13 cellular contexts compared by ENCODE assay signal in the genomic region with DNA sequence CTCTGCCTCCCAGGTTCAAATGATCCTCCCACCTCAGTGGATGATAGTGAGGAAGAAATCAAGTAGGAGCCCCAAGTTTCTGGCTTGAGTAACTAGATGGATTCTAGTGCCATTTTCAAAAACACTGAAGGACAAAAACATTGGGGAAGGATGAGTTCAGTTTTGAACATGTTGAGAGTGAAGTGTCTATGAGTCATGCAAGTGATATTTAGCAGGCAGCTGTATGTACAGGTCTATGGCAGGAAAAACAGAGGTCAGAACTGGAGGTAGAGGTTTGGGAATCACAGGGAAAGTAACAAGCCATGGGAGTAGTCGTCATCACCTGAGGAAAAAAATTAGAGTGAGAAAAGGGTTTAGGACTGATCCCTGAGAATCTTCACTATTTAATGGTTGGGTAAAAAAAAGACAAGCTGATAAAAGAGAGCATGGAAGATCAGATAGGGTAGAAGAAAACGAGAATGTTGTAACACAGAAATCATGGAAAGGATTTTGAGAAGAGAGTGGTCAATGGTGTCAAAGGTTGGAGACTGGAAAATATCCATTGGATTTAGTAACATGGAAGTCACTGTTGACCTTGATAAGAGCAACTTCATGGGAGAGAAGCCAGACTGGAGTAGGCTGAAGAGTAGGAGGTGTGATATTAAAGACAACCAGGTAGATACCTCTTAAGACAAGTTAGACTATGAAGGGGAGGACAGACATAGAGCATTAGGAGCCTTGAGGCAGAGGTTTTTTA. TPM values are rescaled to one million over a fixed set of nuclear protein-coding genes. Genes with fewer than 3 reads are reported as not detected.
DNase-seq lines count a peak whose midpoint lies in the region; ATAC-seq and TF ChIP-seq lines count a peak whose summit lies in the region.
"Had no signal": no experiment of that assay in that cellular context is flagged by ENCODE, and none has a peak within 500 bp of the region (broad histone marks: within the 10 kb centered on the region; RNA-seq: fewer than 3 reads in every experiment).

No MANE protein-coding gene starts in this region.

- H3K4me1 ChIP-seq in mammary epithelial cell (ENCODE audit: insufficient read depth, low read length) = peaks cover 34% of the 10 kb centered on the region
- H3K4me1 ChIP-seq: Peyer's patch, thyroid gland had no signal

- in situ Hi-C loops in mammary epithelial cell (cut with MboI; ENCODE audit: low sequenced_read_pairs in 2 of 2) = no loop called here

- 32% methylated on average over 2 of the region's 2 CpGs for WGBS in mammary epithelial cell (ENCODE audit: low coverage, missing lambda C conversion rate)

- H3K36me3 ChIP-seq in mammary epithelial cell (ENCODE audit: insufficient read depth, low read length) = no peaks in the 10 kb centered on the region
- H3K36me3 ChIP-seq: Peyer's patch, thyroid gland had no signal

- H2AFZ ChIP-seq in mammary epithelial cell (ENCODE audit: low read depth, low read length) = peak overlapping the region; percentile 23

- peak overlapping the region; percentile 71 for H3K4me2 ChIP-seq in mammary epithelial cell (ENCODE audit: insufficient read depth, low read depth, low read length)

- no peak for TF ChIP-seq CTCF in mammary epithelial cell (conservative IDR thresholded peaks at IDR 0.05 in 1 of 2, IDR thresholded peaks at IDR 0.05 in 1 of 2; ENCODE audit: extremely low read depth in 1 of 2, insufficient read depth in 1 of 2, low read depth in 1 of 2, low read length in 2 of 2)

- peak overlapping the region; percentile 81 for H3K27ac ChIP-seq in mammary epithelial cell (ENCODE audit: insufficient read depth, low read depth, low read length)
- H3K27ac ChIP-seq: Peyer's patch, thyroid gland had no signal

- DNase-seq in NCI-H345 (lab: John Stamatoyannopoulos, UW) (peak; percentile 18), NCI-H345 treated with DMSO at 0.1 percent for 48 hours (lab: John Stamatoyannopoulos, UW; ENCODE audit: unreplicated experiment) (no peak), NCI-H2196 (lab: John Stamatoyannopoulos, UW; ENCODE audit: unreplicated experiment) (peak; percentile 11), mammary epithelial cell (peak; percentile 87), renal cortical epithelial cell (ENCODE audit: low read depth) (peak; percentile 26)
- no peak for DNase-seq in activated CD4-positive, CD25-positive, alpha-beta regulatory T cell treated with anti-CD3 and anti-CD28 coated beads, Interleukin-2, amount 50 U/mL, for 72 hours
- DNase-seq: left cardiac atrium, NCI-H2227 treated with DMSO at 0.1 percent for 48 hours, Peyer's patch, thyroid gland had no signal

- no peak for ATAC-seq in GM19351 (IDR thresholded peaks at IDR 0.05; ENCODE audit: unreplicated experiment)
- no peak for ATAC-seq in HG02938 (IDR thresholded peaks at IDR 0.05; ENCODE audit: unreplicated experiment)

- H3K9me3 ChIP-seq in mammary epithelial cell (replicated peaks; ENCODE audit: insufficient read depth, low read length) = no peaks in the 10 kb centered on the region
- H3K9me3 ChIP-seq: Peyer's patch, thyroid gland had no signal

- H3K4me3 ChIP-seq in mammary epithelial cell (replicated peaks in 1 of 3; ENCODE audit: insufficient read depth in 1 of 3, low read depth in 2 of 3, low read length in 3 of 3) = no peak overlapping the region
- H3K4me3 ChIP-seq: Peyer's patch, skin epidermis, thyroid gland had no signal

- H3K27me3 ChIP-seq in mammary epithelial cell (ENCODE audit: insufficient read depth, low read length) = no peaks in the 10 kb centered on the region
- H3K27me3 ChIP-seq: Peyer's patch, thyroid gland had no signal

- peaks cover 6% of the 10 kb centered on the region for H3K79me2 ChIP-seq in mammary epithelial cell (ENCODE audit: insufficient read depth, low read length)

- H3K9ac ChIP-seq in mammary epithelial cell (ENCODE audit: insufficient read depth, low read length) = no peak overlapping the region

- intact Hi-C loops in mammary epithelial cell (cut with micrococcal nuclease) = loop anchor here (2.0 kb wide), 1 partner anchor 43 kb away; no protein-coding TSS in a partner anchor

- TSS peak; percentile 56 for BruUV-seq in mammary epithelial cell (replicated peaks; lab: Mats Ljungman, UMichigan)

- dilution Hi-C loops in mammary epithelial cell (cut with HindIII; ENCODE audit: low sequenced_read_pairs) = no loop called here

- CTCF ChIA-PET in mammary epithelial cell (lab: Charles Lee; ENCODE audit: low non-redundant PET) = interaction anchor here (0.5 kb wide), 1 partner anchor 42 kb away, joined by 7 read pairs; no protein-coding TSS in a partner anchor

- no peaks in the 10 kb centered on the region for H4K20me1 ChIP-seq in mammary epithelial cell (ENCODE audit: insufficient read depth, low read length)

RNA-seq across cellular contexts. Expression of gene DIPK1A, which starts 53.1 kb away (rescaled TPM):
- 10 to 100 TPM; 11.2 to 16.2 TPM for total RNA-seq in mammary epithelial cell
- polyA plus RNA-seq in mammary epithelial cell = 15.5 TPM
- 7.4 TPM for polyA minus RNA-seq in mammary epithelial cell
- total RNA-seq in renal cortical epithelial cell = 5.7 and 7.1 TPM in 2 replicates

Comparison
In these comparisons a context has a peak if more than half of its experiments do, and no peak if none do; other contexts are left out.
1. DNase-seq: peak in NCI-H345 (single experiment), NCI-H2196 (single experiment), mammary epithelial cell (single experiment) and renal cortical epithelial cell (single experiment); none in NCI-H345 treated with DMSO at 0.1 percent for 48 hours (single experiment) and activated CD4-positive, CD25-positive, alpha-beta regulatory T cell treated with anti-CD3 and anti-CD28 coated beads, Interleukin-2, amount 50 U/mL, for 72 hours (single experiment).